8 cellular contexts compared by ENCODE assay signal in the genomic region with DNA sequence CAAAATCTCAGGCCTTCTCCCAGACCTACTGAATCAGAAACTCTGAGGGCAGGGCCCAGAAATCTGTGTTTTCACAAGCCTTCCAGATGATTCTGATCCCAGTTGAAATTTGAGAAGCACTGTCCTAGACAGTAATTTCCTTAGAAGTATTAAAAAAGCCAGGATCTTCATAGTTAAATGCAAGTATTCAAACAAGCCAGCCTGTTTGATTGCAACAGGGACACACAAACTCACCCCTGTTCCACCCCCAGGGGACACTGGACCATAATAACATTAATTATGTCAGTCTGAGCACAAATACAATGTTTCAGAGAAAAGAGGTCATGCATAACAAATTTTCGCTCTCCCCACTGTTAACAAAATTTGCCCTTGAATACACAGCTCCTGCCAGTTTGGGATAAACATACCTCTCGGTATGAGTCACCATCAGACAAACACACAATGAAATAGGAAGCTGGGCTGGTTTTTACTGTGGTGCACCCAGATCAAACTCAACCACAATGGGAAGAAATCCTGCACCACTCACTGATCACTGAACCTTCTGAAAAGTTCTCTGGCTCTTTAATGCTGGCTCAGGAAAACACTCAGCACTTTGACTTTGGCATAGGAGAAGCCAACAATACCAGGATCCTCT. TPM values are rescaled to one million over a fixed set of nuclear protein-coding genes. Genes with fewer than 3 reads are reported as not detected.
DNase-seq lines count a peak whose midpoint lies in the region; ATAC-seq, FAIRE-seq and TF ChIP-seq lines count a peak whose summit lies in the region.

No MANE protein-coding gene starts in this region.

- H3K9ac ChIP-seq in HUES64 (ENCODE audit: low read depth, low read length) (no peak overlapping the region), HepG2 (ENCODE audit: insufficient read depth, low read depth, low read length) (no peak overlapping the region)

- POLR2A ChIA-PET in MCF 10A (lab: Yijun Ruan, JAX), result interaction anchor here (0.7 to 1.9 kb wide), 11 partner anchors 10 to 124 kb away, joined by 3 to 21 read pairs (median 4); no protein-coding TSS in a partner anchor
- POLR2A ChIA-PET in HepG2 (lab: Yijun Ruan, JAX), result interaction anchor here (1.1 to 1.4 kb wide), 4 partner anchors 8 to 60 kb away, joined by 4 to 5 read pairs (median 4); no protein-coding TSS in a partner anchor

- peak overlapping the region; percentile 88 for H3K27ac Mint-ChIP-seq in MCF 10A (ENCODE audit: low read depth, unreplicated experiment)

- no peak for TF ChIP-seq RAD21 in HepG2 (CRISPR knock-in tag; IDR thresholded peaks at IDR 0.05)

- 52% methylated on average over 2 of the region's 2 CpGs for WGBS in HUES64
- 0% methylated on average over 2 of the region's 2 CpGs for WGBS in HepG2 (ENCODE audit: low lambda C conversion rate)

- TF ChIP-seq EP300 in HepG2 (IDR thresholded peaks at IDR 0.05; ENCODE audit: low read depth in 2 of 2, low read length in 2 of 2) (peak in 1 of 2 experiments; percentile 41; a peak in 1 of 4 replicates), HepG2 (CRISPR knock-in tag; IDR thresholded peaks at IDR 0.05; ENCODE audit: borderline replicate concordance) (no peak)

- no peak for TF ChIP-seq CTCF in AG09319 (IDR thresholded peaks at IDR 0.05; ENCODE audit: low read depth, low read length)
- no peak for TF ChIP-seq CTCF in MCF 10A (IDR thresholded peaks at IDR 0.05; ENCODE audit: unreplicated experiment)
- TF ChIP-seq CTCF in HepG2 (CRISPR knock-in tag; IDR thresholded peaks at IDR 0.05), result no peak
- TF ChIP-seq CTCF in GM10266 (IDR thresholded peaks at IDR 0.05; ENCODE audit: control insufficient read depth, insufficient read depth, low read depth, missing control alignments), result no peak
- TF ChIP-seq CTCF in BE2C (IDR thresholded peaks at IDR 0.05; ENCODE audit: low read depth, low read length), result no peak
- no peak for TF ChIP-seq CTCF in GM20000 (IDR thresholded peaks at IDR 0.05; ENCODE audit: extremely low read depth, missing control alignments)

- H3K27ac ChIP-seq in HUES64 (ENCODE audit: low read depth, low read length), result peak overlapping the region; percentile 61
- H3K27ac ChIP-seq in HepG2 (ENCODE audit: extremely low read length, insufficient read depth, low read length), result peak overlapping the region; percentile 35

- peak overlapping the region; percentile 55 for H3K4me2 ChIP-seq in HepG2 (ENCODE audit: low read depth, low read length)

- in situ Hi-C loops in HepG2 (cut with HindIII; ENCODE audit: extremely low pct_ligation_motif_present, low pct_unique_long_range_greater_than_20kb), result no loop called here

- H3K79me2 ChIP-seq in HepG2 (ENCODE audit: insufficient read depth, low read length), result no peaks in the 10 kb centered on the region

- H3K27me3 Mint-ChIP-seq in MCF 10A (ENCODE audit: insufficient read depth, unreplicated experiment), result no peaks in the 10 kb centered on the region

- TF ChIP-seq POLR2A in HepG2 (IDR thresholded peaks at IDR 0.05; ENCODE audit: insufficient read depth in 1 of 2, low read depth in 2 of 2, low read length in 2 of 2), result no peak

- peaks cover 26% of the 10 kb centered on the region for H3K4me1 ChIP-seq in HUES64 (ENCODE audit: insufficient read depth, low read length)
- peaks cover 37% of the 10 kb centered on the region for H3K4me1 ChIP-seq in HepG2 (ENCODE audit: insufficient read depth, low read length)
- H3K4me1 ChIP-seq in BE2C, result peaks cover 4% of the 10 kb centered on the region; the same call in 1 of the 2 replicates

- no peak overlapping the region for H2AFZ ChIP-seq in HepG2 (ENCODE audit: low read length)

- no peaks in the 10 kb centered on the region for H4K20me1 ChIP-seq in HepG2 (ENCODE audit: insufficient read depth, low read length)

- H3K36me3 ChIP-seq in HUES64 (ENCODE audit: insufficient read depth, low read length) (no peaks in the 10 kb centered on the region), HepG2 (replicated peaks in 1 of 2; ENCODE audit: control insufficient read depth in 1 of 2, insufficient read depth in 2 of 2, low read length in 2 of 2) (no peaks in the 10 kb centered on the region), BE2C (peaks cover 2% of the 10 kb centered on the region; the same call in 1 of the 2 replicates)

- H3K4me3 Mint-ChIP-seq in MCF 10A (ENCODE audit: unreplicated experiment), result no peak overlapping the region

- DNase-seq in AG09319 (ENCODE audit: extremely low read depth, low read depth), result peak; percentile 83
- DNase-seq in MCF 10A (ENCODE audit: unreplicated experiment), result peak; percentile 89
- DNase-seq in HepG2 (ENCODE audit: low spot score), result peak; percentile 95
- DNase-seq in GM10266 (ENCODE audit: extremely low spot score), result no peak
- no peak for DNase-seq in NOMO-1 treated with DMSO at 0.1 percent for 48 hours (lab: John Stamatoyannopoulos, UW; ENCODE audit: unreplicated experiment)
- no peak for DNase-seq in BE2C
- DNase-seq in GM20000 (ENCODE audit: low spot score), result no peak

- FAIRE-seq in HepG2 (lab: Jason Lieb, UNC), result peak; percentile 80

- H3K9me3 ChIP-seq in HUES64 (ENCODE audit: insufficient read depth, low read depth, low read length), result peaks cover 4% of the 10 kb centered on the region; the same call in 1 of the 2 replicates
- H3K9me3 ChIP-seq in HepG2 (ENCODE audit: low read length), result no peaks in the 10 kb centered on the region
- H3K9me3 ChIP-seq in BE2C, result no peaks in the 10 kb centered on the region

- H3K36me3 Mint-ChIP-seq in MCF 10A (ENCODE audit: insufficient read depth, unreplicated experiment), result no peaks in the 10 kb centered on the region

- CTCF ChIA-PET in MCF 10A (lab: Yijun Ruan, JAX) (interaction anchor here (0.6 to 1.4 kb wide), 3 partner anchors 12 to 74 kb away, joined by 3 to 4 read pairs (median 3); no protein-coding TSS in a partner anchor), HepG2 (lab: Yijun Ruan, JAX; ENCODE audit: low intra/inter-chr PET ratio, low total read pairs) (no interaction called here)

- no TSS peak for BruUV-seq in MCF 10A (replicated peaks; lab: Mats Ljungman, UMichigan)
- no TSS peak for BruUV-seq in HepG2 (replicated peaks; lab: Mats Ljungman, UMichigan)

- no peak overlapping the region for H3K4me3 ChIP-seq in HUES64 (ENCODE audit: low read length)
- peak overlapping the region in 1 of 3 experiments; percentile 18; a peak in 1 of 6 replicates for H3K4me3 ChIP-seq in HepG2 (replicated peaks in 1 of 3; ENCODE audit: insufficient read depth in 1 of 3, low read depth in 2 of 3, low read length in 3 of 3)
- H3K4me3 ChIP-seq in BE2C (ENCODE audit: low read depth, low read length), result no peak overlapping the region

- intact Hi-C loops in MCF 10A (cut with micrococcal nuclease) (no loop called here), HepG2 (cut with micrococcal nuclease; ENCODE audit: unreplicated experiment) (no loop called here)

- no peaks in the 10 kb centered on the region for H3K27me3 ChIP-seq in HUES64 (ENCODE audit: insufficient read depth, low read length)
- no peaks in the 10 kb centered on the region for H3K27me3 ChIP-seq in HepG2 (ENCODE audit: control insufficient read depth in 1 of 2, insufficient read depth in 2 of 2, low read length in 2 of 2)
- H3K27me3 ChIP-seq in BE2C, result no peaks in the 10 kb centered on the region

- ATAC-seq in HepG2, result peak; percentile 98

- peaks cover 42% of the 10 kb centered on the region for H3K4me1 Mint-ChIP-seq in MCF 10A (ENCODE audit: insufficient read depth, unreplicated experiment)

- no peaks in the 10 kb centered on the region for H3K9me3 Mint-ChIP-seq in MCF 10A (ENCODE audit: unreplicated experiment)

RNA-seq across cellular contexts. Expression of a gene that starts 34.3 kb away (rescaled TPM):
- 41.5 TPM for polyA plus RNA-seq in HUES64 (2013, experiment 1 of 2)
- polyA plus RNA-seq in HUES64 (2013, experiment 2 of 2), result 38.5 TPM
- total RNA-seq in MCF 10A (2022) (94.5 and 105 TPM in 2 replicates), HepG2 (2016; rRNA removed; fragmentation: Illumina TruSeq; extraction: Trizol) (59.4 and 98.7 TPM in 2 replicates)
- total RNA-seq in HepG2 (2016; cell fraction: cytosol; rRNA removed; fragmentation: Illumina TruSeq; extraction: Trizol; ENCODE audit: low read depth), result 9.8 and 11.3 TPM in 2 replicates
- total RNA-seq in HepG2 (2016; cell fraction: insoluble cytoplasmic fraction; rRNA removed; fragmentation: Illumina TruSeq; extraction: Trizol), result 58.9 and 89.3 TPM in 2 replicates
- 46.0 and 48.9 TPM in 2 replicates for total RNA-seq in HepG2 (2016; cell fraction: membrane; rRNA removed; fragmentation: Illumina TruSeq; extraction: Trizol)
- total RNA-seq in HepG2 (2016; cell fraction: nucleus; rRNA removed; fragmentation: Illumina TruSeq; extraction: Trizol), result 51.3 and 54.7 TPM in 2 replicates
- polyA plus RNA-seq in HepG2 (2011; rRNA removed), result 68.6 and 92.7 TPM in 2 replicates
- 71.2 and 78.6 TPM in 2 replicates for polyA plus RNA-seq in HepG2 (2011; cell fraction: cytosol; rRNA removed)
- 66.0 and 78.5 TPM in 2 replicates for polyA plus RNA-seq in HepG2 (2011; cell fraction: nucleus; rRNA removed)
- 35.3 and 56.8 TPM in 2 replicates for polyA plus RNA-seq in HepG2 (2012)
- 4.3 and 5.3 TPM in 2 replicates for polyA plus RNA-seq in HepG2 (2016; cell fraction: cytosol; fragmentation: Illumina TruSeq; extraction: Trizol; ENCODE audit: low read depth)
- polyA plus RNA-seq in HepG2 (2016; cell fraction: insoluble cytoplasmic fraction; fragmentation: Illumina TruSeq; extraction: Trizol; ENCODE audit: low read depth), result 63.3 and 64.1 TPM in 2 replicates
- polyA plus RNA-seq in HepG2 (2016; cell fraction: membrane; fragmentation: Illumina TruSeq; extraction: Trizol; ENCODE audit: low read depth), result 17.7 and 19.0 TPM in 2 replicates
- polyA plus RNA-seq in HepG2 (2016; cell fraction: nucleus; fragmentation: Illumina TruSeq; extraction: Trizol; ENCODE audit: insufficient read depth, low read depth), result 43.5 and 44.5 TPM in 2 replicates
- polyA minus RNA-seq in HepG2 (2011; rRNA and poly(A)+ RNA removed; ENCODE audit: low replicate concordance), result 156 and 220 TPM in 2 replicates
- 57.6 and 88.5 TPM in 2 replicates for polyA minus RNA-seq in HepG2 (2011; cell fraction: cytosol; rRNA and poly(A)+ RNA removed)
- 98.6 and 111 TPM in 2 replicates for polyA minus RNA-seq in HepG2 (2011; cell fraction: nucleus; rRNA and poly(A)+ RNA removed)
- 44.0 TPM for polyA plus RNA-seq in BE2C (2012; ENCODE audit: insufficient read depth, insufficient read length, low read depth)

Comparison
In these comparisons a context has a peak if more than half of its experiments do, and no peak if none do; other contexts are left out.
1. DNase-seq: peak in AG09319 (single experiment), MCF 10A (single experiment) and HepG2 (single experiment); none in GM10266 (single experiment), NOMO-1 treated with DMSO at 0.1 percent for 48 hours (single experiment), BE2C (single experiment) and GM20000 (single experiment).